Comparison of ENCODE assay signal across 7 cellular contexts in the genomic region with DNA sequence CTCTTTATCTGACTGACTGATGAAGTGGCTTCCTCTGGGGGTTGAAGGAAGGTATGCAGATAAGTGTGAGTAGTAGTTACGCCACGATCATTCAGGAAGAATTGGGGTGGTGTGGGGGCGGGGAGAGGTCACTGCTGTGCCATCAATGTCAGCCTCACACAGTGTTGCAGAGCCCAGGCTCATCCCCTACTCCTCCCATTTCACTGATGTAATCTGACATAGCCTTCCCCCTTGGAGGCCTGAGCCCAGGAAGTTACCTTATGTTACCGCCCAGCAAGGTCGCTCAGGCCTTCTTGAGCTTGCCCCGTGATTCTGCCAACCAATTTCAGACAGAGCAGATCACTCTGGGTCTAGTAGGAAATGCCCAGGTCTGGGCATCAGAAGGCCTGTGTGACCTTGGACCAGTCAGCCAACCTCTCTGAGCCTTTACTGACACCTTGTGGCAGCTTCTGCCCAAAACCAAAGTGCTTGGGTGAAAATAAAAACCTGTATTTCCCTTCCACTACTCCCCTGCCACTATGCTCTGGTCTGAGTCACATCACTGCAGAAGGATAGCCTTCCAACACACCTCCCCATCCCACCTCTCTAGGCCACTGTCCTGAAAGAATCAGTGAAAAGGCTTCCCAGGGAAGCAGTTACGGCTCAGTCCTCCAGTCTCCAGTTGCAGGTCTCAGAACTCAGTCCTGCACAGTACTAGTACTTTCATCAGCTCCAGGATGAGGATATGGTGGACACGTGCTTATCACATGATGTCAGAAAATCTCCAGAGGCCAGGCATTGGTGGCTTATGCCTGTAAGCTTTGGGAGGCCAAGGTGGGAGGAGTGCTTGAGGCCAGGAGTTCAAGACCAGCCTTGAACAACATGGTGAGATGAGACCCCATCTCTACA. TPM values are rescaled to one million over a fixed set of nuclear protein-coding genes. Genes with fewer than 3 reads are reported as not detected.
DNase-seq lines count a peak whose midpoint lies in the region; ATAC-seq, FAIRE-seq and TF ChIP-seq lines count a peak whose summit lies in the region.

No MANE protein-coding gene starts in this region.

- H2AK5ac ChIP-seq in IMR-90 (ENCODE audit: low read depth, low read length): no peak overlapping the region

- H3K14ac ChIP-seq in IMR-90 (replicated peaks; ENCODE audit: low read depth, low read length): no peak overlapping the region

- H3K9me2 ChIP-seq in DOHH2 (replicated peaks; ENCODE audit: control insufficient read depth, low read length): no peaks in the 10 kb centered on the region

- no peak overlapping the region for H4K5ac ChIP-seq in IMR-90 (ENCODE audit: low read depth, low read length)

- H3K9me3 ChIP-seq in DOHH2 (ENCODE audit: control insufficient read depth, insufficient read depth, low read length) (no peaks in the 10 kb centered on the region), IMR-90 (ENCODE audit: control insufficient read depth, insufficient read depth, low read length) (no peaks in the 10 kb centered on the region), HepG2 (ENCODE audit: low read length) (no peaks in the 10 kb centered on the region)

- ATAC-seq in IMR-90 (ENCODE audit: low read depth): peak; percentile 66
- ATAC-seq in HepG2: peak; percentile 38; the same call in 2 of the 3 replicates
- ATAC-seq in activated CD8-positive, alpha-beta memory T cell treated with anti-CD3 and anti-CD28 coated beads, Interleukin-2, amount 10 ng/mL, durations not matched to agents 7 days and 5 days: no peak

- DNase-seq in IMR-90: peak; percentile 21
- DNase-seq in amniotic epithelial cell (ENCODE audit: low read depth): peak; percentile 49
- DNase-seq in HepG2 (ENCODE audit: low spot score): no peak
- no peak for DNase-seq in anterior cingulate cortex (lab: John Stamatoyannopoulos, UW)
- DNase-seq in activated CD8-positive, alpha-beta memory T cell treated with anti-CD3 and anti-CD28 coated beads, Interleukin-2, amount 10 ng/mL, durations not matched to agents 7 days and 5 days: no peak
- DNase-seq in nephron progenitor cell: no peak

- H3K56ac ChIP-seq in IMR-90 (ENCODE audit: extremely low read depth, insufficient read depth, low read length): no peak overlapping the region

- peaks cover 2% of the 10 kb centered on the region for H3K27me3 Mint-ChIP-seq in activated CD8-positive, alpha-beta memory T cell treated with anti-CD3 and anti-CD28 coated beads, Interleukin-2, amount 10 ng/mL, durations not matched to agents 7 days and 5 days
- peaks cover 15% of the 10 kb centered on the region for H3K27me3 Mint-ChIP-seq in nephron progenitor cell (ENCODE audit: low read depth, poor library complexity)

- no peaks in the 10 kb centered on the region for H3K4me1 Mint-ChIP-seq in activated CD8-positive, alpha-beta memory T cell treated with anti-CD3 and anti-CD28 coated beads, Interleukin-2, amount 10 ng/mL, durations not matched to agents 7 days and 5 days
- peaks cover 12% of the 10 kb centered on the region for H3K4me1 Mint-ChIP-seq in nephron progenitor cell

- H3F3A ChIP-seq in DOHH2 (ENCODE audit: control insufficient read depth, insufficient read depth): no peaks in the 10 kb centered on the region

- 68% methylated on average over 3 of the region's 8 CpGs; no CpG with 5 or more reads in 1 of the 2 experiments for WGBS in IMR-90 (ENCODE audit: extremely low coverage in 2 of 2, insufficient read length in 1 of 2), 2 experiments
- WGBS in HepG2 (ENCODE audit: low lambda C conversion rate): 6% methylated on average over 7 of the region's 8 CpGs

- no peak overlapping the region for H2BK5ac ChIP-seq in IMR-90 (ENCODE audit: low read depth, low read length, poor library complexity, severe bottlenecking)

- H4K20me1 ChIP-seq in DOHH2 (ENCODE audit: control insufficient read depth, insufficient read depth, low read depth, low read length) (no peaks in the 10 kb centered on the region), IMR-90 (ENCODE audit: insufficient read depth, low read length) (no peaks in the 10 kb centered on the region; the same call in 1 of the 2 replicates), HepG2 (ENCODE audit: insufficient read depth, low read length) (no peaks in the 10 kb centered on the region)

- H3K79me1 ChIP-seq in IMR-90 (ENCODE audit: low read depth in 1 of 2, low read length in 2 of 2): no peaks in the 10 kb centered on the region

- dilution Hi-C loops in IMR-90 (cut with HindIII; ENCODE audit: low sequenced_read_pairs, unreplicated experiment): no loop called here

- H3K4me1 ChIP-seq in DOHH2 (ENCODE audit: control insufficient read depth, low read length) (no peaks in the 10 kb centered on the region), IMR-90 (ENCODE audit: control insufficient read depth, insufficient read depth, low read length) (no peaks in the 10 kb centered on the region), HepG2 (ENCODE audit: insufficient read depth, low read length) (peaks cover 15% of the 10 kb centered on the region; the same call in 1 of the 2 replicates)

- no peak overlapping the region for H2BK15ac ChIP-seq in IMR-90 (ENCODE audit: low read depth, low read length)

- no peak overlapping the region for H3K9ac ChIP-seq in IMR-90 (ENCODE audit: low read depth, low read length)
- no peak overlapping the region for H3K9ac ChIP-seq in HepG2 (ENCODE audit: insufficient read depth, low read depth, low read length)

- no peak overlapping the region for H2BK120ac ChIP-seq in IMR-90 (ENCODE audit: low read depth, low read length)

- no peak overlapping the region for H3K27ac Mint-ChIP-seq in activated CD8-positive, alpha-beta memory T cell treated with anti-CD3 and anti-CD28 coated beads, Interleukin-2, amount 10 ng/mL, durations not matched to agents 7 days and 5 days
- H3K27ac Mint-ChIP-seq in nephron progenitor cell: no peak overlapping the region

- intact Hi-C loops in IMR-90 (cut with micrococcal nuclease): loop anchor here (1.0 kb wide), 1 partner anchor 29 kb away; no protein-coding TSS in a partner anchor
- intact Hi-C loops in HepG2 (cut with micrococcal nuclease; ENCODE audit: unreplicated experiment): no loop called here

- no peaks in the 10 kb centered on the region for H3K27me3 ChIP-seq in DOHH2 (ENCODE audit: control insufficient read depth, low read length)
- peaks cover 45% of the 10 kb centered on the region for H3K27me3 ChIP-seq in IMR-90 (ENCODE audit: control insufficient read depth, insufficient read depth, low read length)
- H3K27me3 ChIP-seq in HepG2 (ENCODE audit: control insufficient read depth in 1 of 2, insufficient read depth in 2 of 2, low read length in 2 of 2): peaks cover 1 to 6% of the 10 kb centered on the region in 2 experiments; a peak in 1 of 5 replicates

- H3K18ac ChIP-seq in IMR-90 (ENCODE audit: low read depth, low read length): no peak overlapping the region

- TF ChIP-seq POLR2A in IMR-90 (IDR thresholded peaks at IDR 0.05; ENCODE audit: low read depth, low read length) (no peak), HepG2 (IDR thresholded peaks at IDR 0.05; ENCODE audit: insufficient read depth in 1 of 2, low read depth in 2 of 2, low read length in 2 of 2) (no peak)

- POLR2A ChIA-PET in IMR-90 (lab: Charles Lee; ENCODE audit: unreplicated experiment): no interaction called here
- POLR2A ChIA-PET in HepG2 (lab: Yijun Ruan, JAX): no interaction called here

- no peak overlapping the region for H4K8ac ChIP-seq in IMR-90 (ENCODE audit: low read depth in 2 of 2, low read length in 2 of 2)

- H3K4me3 Mint-ChIP-seq in activated CD8-positive, alpha-beta memory T cell treated with anti-CD3 and anti-CD28 coated beads, Interleukin-2, amount 10 ng/mL, durations not matched to agents 7 days and 5 days: no peak overlapping the region
- no peak overlapping the region for H3K4me3 Mint-ChIP-seq in nephron progenitor cell

- H3K27ac ChIP-seq in DOHH2 (ENCODE audit: low read depth, low read length) (no peak overlapping the region), IMR-90 (ENCODE audit: insufficient read depth, low read length) (no peak overlapping the region), HepG2 (ENCODE audit: extremely low read length, insufficient read depth, low read length) (no peak overlapping the region)

- CTCF ChIA-PET in IMR-90 (lab: Yijun Ruan, JAX): no interaction called here
- CTCF ChIA-PET in HepG2 (lab: Yijun Ruan, JAX; ENCODE audit: low intra/inter-chr PET ratio, low total read pairs): no interaction called here
- CTCF ChIA-PET in activated CD8-positive, alpha-beta memory T cell treated with anti-CD3 and anti-CD28 coated beads, Interleukin-2, amount 10 ng/mL, durations not matched to agents 7 days and 5 days (lab: Charles Lee): no interaction called here

- BruUV-seq in IMR-90 (replicated peaks; lab: Mats Ljungman, UMichigan) (no TSS peak), HepG2 (replicated peaks; lab: Mats Ljungman, UMichigan) (no TSS peak)

- no peak for FAIRE-seq in HepG2 (lab: Jason Lieb, UNC)

- H2AK9ac ChIP-seq in IMR-90 (replicated peaks; ENCODE audit: low read depth, low read length, poor library complexity): peak overlapping the region; percentile 78

- H3K4ac ChIP-seq in IMR-90 (ENCODE audit: low read depth, low read length): no peak overlapping the region

- H4K91ac ChIP-seq in IMR-90 (ENCODE audit: insufficient read depth, low read depth, low read length): no peak overlapping the region

- H3K36me3 ChIP-seq in DOHH2 (ENCODE audit: control insufficient read depth, low read length): no peaks in the 10 kb centered on the region
- no peaks in the 10 kb centered on the region for H3K36me3 ChIP-seq in IMR-90 (ENCODE audit: control insufficient read depth, insufficient read depth, low read length)
- no peaks in the 10 kb centered on the region for H3K36me3 ChIP-seq in HepG2 (replicated peaks in 1 of 2; ENCODE audit: control insufficient read depth in 1 of 2, insufficient read depth in 2 of 2, low read length in 2 of 2)

- no peak overlapping the region for H3K4me2 ChIP-seq in DOHH2 (ENCODE audit: low read length)
- no peak overlapping the region for H3K4me2 ChIP-seq in IMR-90 (ENCODE audit: low read depth, low read length)
- no peak overlapping the region for H3K4me2 ChIP-seq in HepG2 (ENCODE audit: low read depth, low read length)

- H3K4me3 ChIP-seq in DOHH2 (ENCODE audit: low read length): no peak overlapping the region
- H3K4me3 ChIP-seq in IMR-90 (ENCODE audit: insufficient read depth, low read depth, low read length): no peak overlapping the region
- H3K4me3 ChIP-seq in HepG2 (replicated peaks in 1 of 3; ENCODE audit: insufficient read depth in 1 of 3, low read depth in 2 of 3, low read length in 3 of 3): no peak overlapping the region

- TF ChIP-seq RAD21 in IMR-90 (IDR thresholded peaks at IDR 0.05; ENCODE audit: low read length): peak; percentile 51
- TF ChIP-seq RAD21 in HepG2 (CRISPR knock-in tag; IDR thresholded peaks at IDR 0.05): no peak

- H3K36me3 Mint-ChIP-seq in activated CD8-positive, alpha-beta memory T cell treated with anti-CD3 and anti-CD28 coated beads, Interleukin-2, amount 10 ng/mL, durations not matched to agents 7 days and 5 days: no peaks in the 10 kb centered on the region
- no peaks in the 10 kb centered on the region for H3K36me3 Mint-ChIP-seq in nephron progenitor cell (ENCODE audit: low read depth)

- no peak for TF ChIP-seq EP300 in HepG2 (IDR thresholded peaks at IDR 0.05; ENCODE audit: low read depth in 2 of 2, low read length in 2 of 2)
- no peak for TF ChIP-seq EP300 in HepG2 (CRISPR knock-in tag; IDR thresholded peaks at IDR 0.05; ENCODE audit: borderline replicate concordance)

- no peaks in the 10 kb centered on the region for H3K79me2 ChIP-seq in DOHH2 (ENCODE audit: control insufficient read depth, low read length)
- no peaks in the 10 kb centered on the region for H3K79me2 ChIP-seq in HepG2 (ENCODE audit: insufficient read depth, low read length)

- H3K23ac ChIP-seq in IMR-90 (ENCODE audit: low read depth, low read length): no peak overlapping the region

- H3K9me1 ChIP-seq in IMR-90 (ENCODE audit: insufficient read depth, low read length): no peaks in the 10 kb centered on the region

- no peaks in the 10 kb centered on the region for H3K9me3 Mint-ChIP-seq in activated CD8-positive, alpha-beta memory T cell treated with anti-CD3 and anti-CD28 coated beads, Interleukin-2, amount 10 ng/mL, durations not matched to agents 7 days and 5 days (ENCODE audit: low read depth)
- H3K9me3 Mint-ChIP-seq in nephron progenitor cell: no peaks in the 10 kb centered on the region

- no peak overlapping the region for H2BK20ac ChIP-seq in IMR-90 (ENCODE audit: low read depth, low read length)

- TF ChIP-seq CTCF in DOHH2 (IDR thresholded peaks at IDR 0.05; ENCODE audit: low read depth, low read length, poor library complexity, severe bottlenecking) (peak; percentile 38), IMR-90 (conservative IDR thresholded peaks at IDR 0.05; ENCODE audit: low read depth, low read length) (peak; percentile 45), HepG2 (CRISPR knock-in tag; IDR thresholded peaks at IDR 0.05) (peak; percentile 54), nephron progenitor cell (IDR thresholded peaks at IDR 0.05) (no peak)

- in situ Hi-C loops in IMR-90 (cut with MboI; ENCODE audit: low sequenced_read_pairs): no loop called here
- in situ Hi-C loops in HepG2 (cut with HindIII; ENCODE audit: extremely low pct_ligation_motif_present, low pct_unique_long_range_greater_than_20kb): no loop called here

- no peak overlapping the region for H2AFZ ChIP-seq in IMR-90 (replicated peaks; ENCODE audit: low read length, poor library complexity)
- no peak overlapping the region for H2AFZ ChIP-seq in HepG2 (ENCODE audit: low read length)

RNA-seq across cellular contexts. Expression of a gene that starts 28.1 kb away (rescaled TPM):
- total RNA-seq in IMR-90 (2012; rRNA removed) (under 0.01 and 0.18 TPM in 2 replicates), HepG2 (2016; rRNA removed; fragmentation: Illumina TruSeq; extraction: Trizol) (not detected in 2 replicates)
- polyA plus RNA-seq in IMR-90 (2012; rRNA removed) (0.34 and 0.49 TPM in 2 replicates), HepG2 (2011; rRNA removed) (not detected in 2 replicates)
- polyA plus RNA-seq in IMR-90 (2012; cell fraction: cytosol; rRNA removed): 0.34 and 0.42 TPM in 2 replicates
- polyA plus RNA-seq in IMR-90 (2012; cell fraction: nucleus; rRNA removed; ENCODE audit: low replicate concordance): 0.50 and 0.52 TPM in 2 replicates
- not detected in 2 replicates for total RNA-seq in HepG2 (2016; cell fraction: cytosol; rRNA removed; fragmentation: Illumina TruSeq; extraction: Trizol; ENCODE audit: low read depth)
- total RNA-seq in HepG2 (2016; cell fraction: insoluble cytoplasmic fraction; rRNA removed; fragmentation: Illumina TruSeq; extraction: Trizol): not detected in 2 replicates
- not detected in 2 replicates for total RNA-seq in HepG2 (2016; cell fraction: membrane; rRNA removed; fragmentation: Illumina TruSeq; extraction: Trizol)
- not detected in 2 replicates for total RNA-seq in HepG2 (2016; cell fraction: nucleus; rRNA removed; fragmentation: Illumina TruSeq; extraction: Trizol)
- not detected in 2 replicates for polyA plus RNA-seq in HepG2 (2011; cell fraction: cytosol; rRNA removed)
- not detected in 2 replicates for polyA plus RNA-seq in HepG2 (2011; cell fraction: nucleus; rRNA removed)
- polyA plus RNA-seq in HepG2 (2012): not detected in 2 replicates
- not detected in 2 replicates for polyA plus RNA-seq in HepG2 (2016; cell fraction: cytosol; fragmentation: Illumina TruSeq; extraction: Trizol; ENCODE audit: low read depth)
- not detected in 2 replicates for polyA plus RNA-seq in HepG2 (2016; cell fraction: insoluble cytoplasmic fraction; fragmentation: Illumina TruSeq; extraction: Trizol; ENCODE audit: low read depth)
- polyA plus RNA-seq in HepG2 (2016; cell fraction: membrane; fragmentation: Illumina TruSeq; extraction: Trizol; ENCODE audit: low read depth): not detected in 2 replicates
- not detected in 2 replicates for polyA plus RNA-seq in HepG2 (2016; cell fraction: nucleus; fragmentation: Illumina TruSeq; extraction: Trizol; ENCODE audit: insufficient read depth, low read depth)
- not detected in 2 replicates for polyA minus RNA-seq in HepG2 (2011; rRNA and poly(A)+ RNA removed; ENCODE audit: low replicate concordance)
- not detected in 2 replicates for polyA minus RNA-seq in HepG2 (2011; cell fraction: cytosol; rRNA and poly(A)+ RNA removed)
- polyA minus RNA-seq in HepG2 (2011; cell fraction: nucleus; rRNA and poly(A)+ RNA removed): not detected in 2 replicates
- total RNA-seq in activated CD8-positive, alpha-beta memory T cell treated with anti-CD3 and anti-CD28 coated beads, Interleukin-2, amount 10 ng/mL, durations not matched to agents 7 days and 5 days: not detected

Comparison
In these comparisons a context has a peak if more than half of its experiments do, and no peak if none do; other contexts are left out.
1. DNase-seq: peak in IMR-90 (single experiment) and amniotic epithelial cell (single experiment); none in HepG2 (single experiment), anterior cingulate cortex (0 of 58), activated CD8-positive, alpha-beta memory T cell treated with anti-CD3 and anti-CD28 coated beads, Interleukin-2, amount 10 ng/mL, durations not matched to agents 7 days and 5 days (single experiment) and nephron progenitor cell (single experiment).